ENCODE assay signal across 2 cellular contexts in the genomic region with DNA sequence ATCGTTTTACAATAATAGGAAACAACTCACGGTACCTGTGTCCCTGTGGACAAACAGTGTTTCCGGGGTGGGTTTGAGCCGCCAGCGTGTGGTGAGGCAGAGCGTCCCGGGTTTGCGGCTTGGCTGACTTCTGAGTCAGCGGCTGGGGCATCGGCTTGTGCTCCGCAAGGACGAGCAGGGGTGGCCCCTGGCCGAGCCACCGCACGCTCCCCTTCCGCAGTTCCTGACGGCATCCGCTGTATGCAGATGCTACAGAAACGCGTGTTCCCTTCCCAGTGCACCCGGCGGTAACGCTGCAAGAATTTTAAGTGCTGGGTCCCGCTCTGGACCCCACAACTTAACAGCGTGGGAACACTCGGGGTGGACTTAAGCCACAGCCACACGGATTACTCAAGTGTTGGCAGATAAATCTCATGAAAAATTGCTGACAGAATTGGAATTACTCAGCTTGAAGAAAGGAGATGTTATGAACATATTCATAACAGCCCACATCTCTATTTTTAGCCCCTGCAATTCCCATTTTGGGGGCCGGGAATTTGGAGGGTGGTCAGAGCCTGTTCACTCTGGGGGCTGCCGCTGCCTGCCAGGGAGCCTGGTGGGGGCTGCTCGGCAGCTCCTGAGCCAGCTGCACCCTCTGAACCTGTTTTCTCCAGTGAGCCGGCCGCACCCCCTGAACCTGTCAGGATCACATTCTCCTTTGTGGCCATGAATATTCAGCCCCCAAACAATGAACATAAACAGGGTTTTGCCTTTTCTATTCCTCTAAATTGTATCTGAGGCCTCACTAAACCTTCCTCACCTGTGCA.
TF ChIP-seq lines count a peak whose summit lies in the region.

No MANE protein-coding gene starts in this region.

TF ChIP-seq in IMR-90, 13 proteins besides CTCF, POLR2A, EP300 and RAD21:
- TF ChIP-seq, protein P1, sequence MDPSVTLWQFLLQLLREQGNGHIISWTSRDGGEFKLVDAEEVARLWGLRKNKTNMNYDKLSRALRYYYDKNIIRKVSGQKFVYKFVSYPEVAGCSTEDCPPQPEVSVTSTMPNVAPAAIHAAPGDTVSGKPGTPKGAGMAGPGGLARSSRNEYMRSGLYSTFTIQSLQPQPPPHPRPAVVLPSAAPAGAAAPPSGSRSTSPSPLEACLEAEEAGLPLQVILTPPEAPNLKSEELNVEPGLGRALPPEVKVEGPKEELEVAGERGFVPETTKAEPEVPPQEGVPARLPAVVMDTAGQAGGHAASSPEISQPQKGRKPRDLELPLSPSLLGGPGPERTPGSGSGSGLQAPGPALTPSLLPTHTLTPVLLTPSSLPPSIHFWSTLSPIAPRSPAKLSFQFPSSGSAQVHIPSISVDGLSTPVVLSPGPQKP (IDR thresholded peaks at IDR 0.05; ENCODE audit: borderline replicate concordance, low read depth, low read length) = no peak
- TF ChIP-seq RFX5 (IDR thresholded peaks at IDR 0.05; ENCODE audit: low read depth, low read length) (no peak), CHD1 (IDR thresholded peaks at IDR 0.05; ENCODE audit: low read depth, low read length) (no peak), RCOR1 (IDR thresholded peaks at IDR 0.05; ENCODE audit: insufficient replicate concordance, low read length) (no peak), MAZ (IDR thresholded peaks at IDR 0.05; ENCODE audit: borderline replicate concordance, low read depth, low read length) (no peak), BHLHE40 (IDR thresholded peaks at IDR 0.05; ENCODE audit: low read depth, low read length) (no peak)
- TF ChIP-seq, protein P2, sequence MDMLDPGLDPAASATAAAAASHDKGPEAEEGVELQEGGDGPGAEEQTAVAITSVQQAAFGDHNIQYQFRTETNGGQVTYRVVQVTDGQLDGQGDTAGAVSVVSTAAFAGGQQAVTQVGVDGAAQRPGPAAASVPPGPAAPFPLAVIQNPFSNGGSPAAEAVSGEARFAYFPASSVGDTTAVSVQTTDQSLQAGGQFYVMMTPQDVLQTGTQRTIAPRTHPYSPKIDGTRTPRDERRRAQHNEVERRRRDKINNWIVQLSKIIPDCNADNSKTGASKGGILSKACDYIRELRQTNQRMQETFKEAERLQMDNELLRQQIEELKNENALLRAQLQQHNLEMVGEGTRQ (IDR thresholded peaks at IDR 0.05; ENCODE audit: low read depth, low read length) = no peak

TF ChIP-seq in GM12878, 131 proteins besides CTCF, POLR2A, EP300 and RAD21:
- TF ChIP-seq, protein P3, sequence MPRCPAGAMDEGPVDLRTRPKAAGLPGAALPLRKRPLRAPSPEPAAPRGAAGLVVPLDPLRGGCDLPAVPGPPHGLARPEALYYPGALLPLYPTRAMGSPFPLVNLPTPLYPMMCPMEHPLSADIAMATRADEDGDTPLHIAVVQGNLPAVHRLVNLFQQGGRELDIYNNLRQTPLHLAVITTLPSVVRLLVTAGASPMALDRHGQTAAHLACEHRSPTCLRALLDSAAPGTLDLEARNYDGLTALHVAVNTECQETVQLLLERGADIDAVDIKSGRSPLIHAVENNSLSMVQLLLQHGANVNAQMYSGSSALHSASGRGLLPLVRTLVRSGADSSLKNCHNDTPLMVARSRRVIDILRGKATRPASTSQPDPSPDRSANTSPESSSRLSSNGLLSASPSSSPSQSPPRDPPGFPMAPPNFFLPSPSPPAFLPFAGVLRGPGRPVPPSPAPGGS (IDR thresholded peaks at IDR 0.05; ENCODE audit: borderline replicate concordance, insufficient read depth, low read depth, low read length, poor library complexity, severe bottlenecking) = no peak
- TF ChIP-seq HCFC1 (IDR thresholded peaks at IDR 0.05; ENCODE audit: low read length) = no peak
